ENCODE assay signal across 16 cellular contexts in genomic region chr10:114349505-114350211, GRCh38. TPM values are rescaled to one million over a fixed set of nuclear protein-coding genes. Genes with fewer than 3 reads are reported as not detected.
DNase-seq lines count a peak whose midpoint lies in the region; ATAC-seq and TF ChIP-seq lines count a peak whose summit lies in the region.
"Had no signal": no experiment of that assay in that cellular context is flagged by ENCODE, and none has a peak within 500 bp of the region (broad histone marks: within the 10 kb centered on the region; RNA-seq: fewer than 3 reads in every experiment).

No MANE protein-coding gene starts in this region.

- H3K4me3 Mint-ChIP-seq in nephron progenitor cell = no peak overlapping the region
- no peak overlapping the region for H3K4me3 Mint-ChIP-seq in activated CD4-positive, alpha-beta T cell treated with anti-CD3 and anti-CD28 coated beads for 36 hours
- no peak overlapping the region for H3K4me3 Mint-ChIP-seq in glutamatergic neuron (ENCODE audit: unreplicated experiment)
- H3K4me3 Mint-ChIP-seq: B cell, T-cell had no signal

- no peak for TF ChIP-seq EP300 in gastroesophageal sphincter (IDR thresholded peaks at IDR 0.05)

- CTCF ChIA-PET in activated CD4-positive, alpha-beta T cell treated with anti-CD3 and anti-CD28 coated beads for 36 hours (lab: Charles Lee) = no interaction called here

- H3K27ac Mint-ChIP-seq in nephron progenitor cell = peak overlapping the region; percentile 78
- H3K27ac Mint-ChIP-seq in activated CD4-positive, alpha-beta T cell treated with anti-CD3 and anti-CD28 coated beads for 36 hours = no peak overlapping the region
- no peak overlapping the region for H3K27ac Mint-ChIP-seq in glutamatergic neuron (ENCODE audit: unreplicated experiment)
- H3K27ac Mint-ChIP-seq: B cell, T-cell had no signal

- POLR2A ChIA-PET in activated CD4-positive, alpha-beta T cell treated with anti-CD3 and anti-CD28 coated beads for 36 hours (lab: Charles Lee) = no interaction called here

- H3K4me1 ChIP-seq in gastroesophageal sphincter = peaks cover 0 to 48% (median 0%) of the 10 kb centered on the region in 3 donors
- H3K4me1 ChIP-seq in testis = peaks cover 14% of the 10 kb centered on the region
- H3K4me1 ChIP-seq: foreskin keratinocyte had no signal

- H3K4me1 Mint-ChIP-seq in nephron progenitor cell (peaks cover 66% of the 10 kb centered on the region), glutamatergic neuron (ENCODE audit: low read depth, unreplicated experiment) (peaks cover 2% of the 10 kb centered on the region)
- no peaks in the 10 kb centered on the region for H3K4me1 Mint-ChIP-seq in activated CD4-positive, alpha-beta T cell treated with anti-CD3 and anti-CD28 coated beads for 36 hours
- H3K4me1 Mint-ChIP-seq: B cell, T-cell had no signal

- DNase-seq in nephron progenitor cell = no peak
- peak; percentile 49 for DNase-seq in testis
- no peak for DNase-seq in activated CD4-positive, alpha-beta T cell treated with anti-CD3 and anti-CD28 coated beads for 36 hours
- DNase-seq in activated CD4-positive, alpha-beta T cell treated with anti-CD3 and anti-CD28 coated beads, Interleukin-2, amount 50 U/mL, for 1 hour = no peak
- no peak for DNase-seq in glutamatergic neuron
- DNase-seq: activated CD8-positive, alpha-beta memory T cell treated with anti-CD3 and anti-CD28 coated beads, Interleukin-2, amount 50 U/mL, for 48 hours; activated naive CD4-positive, alpha-beta T cell treated with Interleukin-2 at 50 U/mL for 16 hours; foreskin keratinocyte; NCI-H1694; NCI-H748 treated with DMSO at 0.1 percent for 48 hours; stimulated activated CD4-positive, alpha-beta T cell treated with anti-CD3 and anti-CD28 coated beads, Interleukin-4, amount 100 ng/mL, for 24 hours; T-cell had no signal

- no peaks in the 10 kb centered on the region for H3K36me3 ChIP-seq in gastroesophageal sphincter
- H3K36me3 ChIP-seq in testis (ENCODE audit: low read depth, missing control alignments) = no peaks in the 10 kb centered on the region

- H3K4me3 ChIP-seq in gastroesophageal sphincter (no peak overlapping the region), testis (no peak overlapping the region)

- no peaks in the 10 kb centered on the region for H3K9me3 Mint-ChIP-seq in nephron progenitor cell
- H3K9me3 Mint-ChIP-seq in activated CD4-positive, alpha-beta T cell treated with anti-CD3 and anti-CD28 coated beads for 36 hours (ENCODE audit: low read depth) = no peaks in the 10 kb centered on the region
- no peaks in the 10 kb centered on the region for H3K9me3 Mint-ChIP-seq in glutamatergic neuron (ENCODE audit: unreplicated experiment)
- H3K9me3 Mint-ChIP-seq: T-cell had no signal

- intact Hi-C loops in testis (cut with DNase I; ENCODE audit: low total_unique reads) = no loop called here
- intact Hi-C loops in activated CD4-positive, alpha-beta T cell treated with anti-CD3 and anti-CD28 coated beads for 36 hours (cut with DNase I, micrococcal nuclease) = no loop called here

- TF ChIP-seq CTCF in VCaP (conservative IDR thresholded peaks at IDR 0.05) = no peak
- TF ChIP-seq CTCF in gastroesophageal sphincter (IDR thresholded peaks at IDR 0.05) = no peak
- TF ChIP-seq CTCF in nephron progenitor cell (IDR thresholded peaks at IDR 0.05) = no peak
- TF ChIP-seq CTCF in testis (IDR thresholded peaks at IDR 0.05) = no peak
- TF ChIP-seq CTCF in glutamatergic neuron (IDR thresholded peaks at IDR 0.05; ENCODE audit: partially characterized antibody, unreplicated experiment) = no peak

- no peak for TF ChIP-seq POLR2A in gastroesophageal sphincter (IDR thresholded peaks at IDR 0.05)
- no peak for TF ChIP-seq POLR2A in testis (IDR thresholded peaks at IDR 0.05)

- H3K27me3 Mint-ChIP-seq in nephron progenitor cell (ENCODE audit: low read depth, poor library complexity) = no peaks in the 10 kb centered on the region
- H3K27me3 Mint-ChIP-seq in activated CD4-positive, alpha-beta T cell treated with anti-CD3 and anti-CD28 coated beads for 36 hours = peaks cover 4% of the 10 kb centered on the region
- H3K27me3 Mint-ChIP-seq in glutamatergic neuron (ENCODE audit: unreplicated experiment) = peaks cover 1% of the 10 kb centered on the region

- H3K27ac ChIP-seq in VCaP (peak overlapping the region; percentile 54), gastroesophageal sphincter (peak overlapping the region in 3 of 4 donors; percentile 55 to 66 (median 56)), testis (peak overlapping the region in 1 of 2 donors; percentile 56)
- H3K27ac ChIP-seq: foreskin keratinocyte had no signal

- H3K9me3 ChIP-seq in gastroesophageal sphincter = no peaks in the 10 kb centered on the region
- H3K9me3 ChIP-seq in testis = no peaks in the 10 kb centered on the region

- H3K36me3 Mint-ChIP-seq in nephron progenitor cell (ENCODE audit: low read depth) = no peaks in the 10 kb centered on the region
- H3K36me3 Mint-ChIP-seq in activated CD4-positive, alpha-beta T cell treated with anti-CD3 and anti-CD28 coated beads for 36 hours (ENCODE audit: low read depth) = no peaks in the 10 kb centered on the region
- peaks cover 4% of the 10 kb centered on the region for H3K36me3 Mint-ChIP-seq in glutamatergic neuron (ENCODE audit: unreplicated experiment)
- H3K36me3 Mint-ChIP-seq: T-cell had no signal

- H3K27me3 ChIP-seq in gastroesophageal sphincter (no peaks in the 10 kb centered on the region), testis (no peaks in the 10 kb centered on the region)
- H3K27me3 ChIP-seq: foreskin keratinocyte had no signal

- no peak for ATAC-seq in gastroesophageal sphincter
- ATAC-seq in activated CD4-positive, alpha-beta T cell treated with anti-CD3 and anti-CD28 coated beads for 36 hours = no peak
- ATAC-seq: activated CD4-positive, CD25-positive, alpha-beta regulatory T cell treated with anti-CD3 and anti-CD28 coated beads, Interleukin-2, amount 50 U/mL, for 24 hours; foreskin keratinocyte; T-cell had no signal

- 34 to 68% methylated on average over 4 of the region's 6 CpGs for WGBS in gastroesophageal sphincter (ENCODE audit: low coverage in 1 of 2), 2 donors
- 55 to 58% methylated on average over 6 of the region's 6 CpGs for WGBS in testis, 2 donors

RNA-seq across cellular contexts. Expression of gene AFAP1L2, which starts 54.6 kb away (rescaled TPM):
- 10 to 100 TPM; 20.5 to 29.5 (median 23.9) TPM for total RNA-seq in gastroesophageal sphincter
- total RNA-seq in testis = 1 to 10 TPM; 4.0 to 6.9 TPM
- polyA plus RNA-seq in testis (ENCODE audit: insufficient read depth, low read depth, low replicate concordance) = 7.4 TPM
- 1 to 10 TPM; 1.4 to 2.0 TPM for total RNA-seq in activated CD4-positive, alpha-beta T cell treated with anti-CD3 and anti-CD28 coated beads for 36 hours
- 1.9 TPM for total RNA-seq in glutamatergic neuron (ENCODE audit: unreplicated experiment)
